2 cellular contexts compared by ENCODE assay signal in the genomic region with DNA sequence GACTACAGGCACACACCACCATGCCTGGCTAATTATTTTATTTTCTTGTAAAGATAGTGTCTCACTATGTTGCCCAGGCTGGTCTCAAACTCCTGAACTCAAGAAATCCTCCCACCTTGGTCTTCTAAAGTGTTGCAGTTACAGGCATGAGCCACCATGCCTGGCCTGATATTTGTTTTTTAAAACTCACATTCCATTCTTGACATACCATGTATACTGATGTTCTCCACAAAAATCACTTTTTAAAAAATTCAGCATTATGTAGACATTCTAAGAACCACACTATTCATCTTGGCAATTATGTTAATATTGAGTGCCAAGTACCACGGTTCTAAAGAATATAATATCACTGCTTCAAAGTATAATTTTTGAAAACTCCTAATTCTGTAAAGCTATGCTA.
TF ChIP-seq lines count a peak whose summit lies in the region.

No MANE protein-coding gene starts in this region.

TF ChIP-seq in IMR-90, 13 proteins besides CTCF, POLR2A, EP300 and RAD21:
- no peak for TF ChIP-seq CHD1 (IDR thresholded peaks at IDR 0.05; ENCODE audit: low read depth, low read length)
- no peak for TF ChIP-seq MAZ (IDR thresholded peaks at IDR 0.05; ENCODE audit: borderline replicate concordance, low read depth, low read length)
- TF ChIP-seq RCOR1 (IDR thresholded peaks at IDR 0.05; ENCODE audit: insufficient replicate concordance, low read length) = no peak
- TF ChIP-seq SMC3 (IDR thresholded peaks at IDR 0.05; ENCODE audit: low read depth, low read length) = no peak
- no peak for TF ChIP-seq ELK1 (IDR thresholded peaks at IDR 0.05; ENCODE audit: borderline replicate concordance, low read depth, low read length)
- no peak for TF ChIP-seq RFX5 (IDR thresholded peaks at IDR 0.05; ENCODE audit: low read depth, low read length)
- TF ChIP-seq FOS (IDR thresholded peaks at IDR 0.05; ENCODE audit: low read depth, low read length) = no peak
- no peak for TF ChIP-seq NFE2L2 (IDR thresholded peaks at IDR 0.05; ENCODE audit: low read depth, low read length)
- TF ChIP-seq CEBPB (IDR thresholded peaks at IDR 0.05; ENCODE audit: low read depth, low read length) = no peak
- TF ChIP-seq BHLHE40 (IDR thresholded peaks at IDR 0.05; ENCODE audit: low read depth, low read length) = no peak
- no peak for TF ChIP-seq MAFK (IDR thresholded peaks at IDR 0.05; ENCODE audit: low read depth, low read length)
- TF ChIP-seq MXI1 (IDR thresholded peaks at IDR 0.05; ENCODE audit: borderline replicate concordance, low read depth, low read length) = no peak
- TF ChIP-seq, protein P1, sequence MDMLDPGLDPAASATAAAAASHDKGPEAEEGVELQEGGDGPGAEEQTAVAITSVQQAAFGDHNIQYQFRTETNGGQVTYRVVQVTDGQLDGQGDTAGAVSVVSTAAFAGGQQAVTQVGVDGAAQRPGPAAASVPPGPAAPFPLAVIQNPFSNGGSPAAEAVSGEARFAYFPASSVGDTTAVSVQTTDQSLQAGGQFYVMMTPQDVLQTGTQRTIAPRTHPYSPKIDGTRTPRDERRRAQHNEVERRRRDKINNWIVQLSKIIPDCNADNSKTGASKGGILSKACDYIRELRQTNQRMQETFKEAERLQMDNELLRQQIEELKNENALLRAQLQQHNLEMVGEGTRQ (IDR thresholded peaks at IDR 0.05; ENCODE audit: low read depth, low read length) = no peak

TF ChIP-seq in K562, 482 proteins besides CTCF, POLR2A, EP300 and RAD21:
- TF ChIP-seq ZNF121 (CRISPR knock-in tag; conservative IDR thresholded peaks at IDR 0.05) = 0 out of 2 replicates have a peak, but pooled peaks have one; percentile 11
- TF ChIP-seq THRB (CRISPR knock-in tag; conservative IDR thresholded peaks at IDR 0.05) = no peak
- TF ChIP-seq YY1 (IDR thresholded peaks at IDR 0.05; ENCODE audit: borderline replicate concordance in 1 of 3, control insufficient read depth in 1 of 3, extremely low read depth in 1 of 3, insufficient read depth in 3 of 3, insufficient read length in 1 of 3, insufficient replicate concordance in 2 of 3, low read depth in 1 of 3, low read length in 2 of 3) = no peak
